23 cellular contexts compared by ENCODE assay signal in genomic region chr10:74194999-74195398, GRCh38. TPM values are rescaled to one million over a fixed set of nuclear protein-coding genes. Genes with fewer than 3 reads are reported as not detected.
DNase-seq lines count a peak whose midpoint lies in the region; ATAC-seq, FAIRE-seq and TF ChIP-seq lines count a peak whose summit lies in the region.
"Had no signal": no experiment of that assay in that cellular context is flagged by ENCODE, and none has a peak within 500 bp of the region (broad histone marks: within the 10 kb centered on the region; RNA-seq: fewer than 3 reads in every experiment).

No MANE protein-coding gene starts in this region.

- no peaks in the 10 kb centered on the region for H3K27me3 Mint-ChIP-seq in activated T-helper 2 cell treated with anti-CD3 and anti-CD28 coated beads, Interferon-gamma antibody, Interleukin-2, Interleukin-4, amounts not matched to agents 10 μg/mL and 5 μg/mL and 100 μg/mL, durations not matched to agents 14 hours and 24 hours and 36 hours (ENCODE audit: low read depth)
- H3K27me3 Mint-ChIP-seq: CD4-positive, CD25-positive, alpha-beta regulatory T cell had no signal

- H3K4me1 ChIP-seq in HepG2 (ENCODE audit: insufficient read depth, low read length) = peaks cover 30% of the 10 kb centered on the region
- peaks cover 0 to 14% (median 7%) of the 10 kb centered on the region in 4 donors for H3K4me1 ChIP-seq in right lobe of liver
- H3K4me1 ChIP-seq in tibial artery = peaks cover 0 to 23% (median 16%) of the 10 kb centered on the region in 4 donors
- H3K4me1 ChIP-seq in BE2C = no peaks in the 10 kb centered on the region

- H3K9ac ChIP-seq in HepG2 (ENCODE audit: insufficient read depth, low read depth, low read length) = no peak overlapping the region

- no peak for DNase-seq in HepG2 (ENCODE audit: low spot score)
- no peak for DNase-seq in right lobe of liver
- DNase-seq in activated T-helper 2 cell treated with anti-CD3 and anti-CD28 coated beads, Interferon-gamma antibody, Interleukin-2, Interleukin-4, amounts not matched to agents 10 μg/mL and 5 μg/mL and 100 μg/mL, durations not matched to agents 14 hours and 24 hours and 36 hours (ENCODE audit: low spot score) = no peak
- DNase-seq in fibroblast of the aortic adventitia (ENCODE audit: low read depth) = peak; percentile 82
- DNase-seq in tibial artery = no peak
- no peak for DNase-seq in NCI-H1930 (lab: John Stamatoyannopoulos, UW)
- DNase-seq in BE2C = no peak
- DNase-seq: activated CD4-positive, alpha-beta T cell treated with anti-CD3 and anti-CD28 coated beads, Interleukin-2, amount 50 U/mL, for 48 hours; activated naive CD4-positive, alpha-beta T cell treated with anti-CD3 and anti-CD28 coated beads, Interleukin-2, amount 50 U/mL, for 16 hours; activated T-cell treated with anti-CD3 and anti-CD28 coated beads for 4 hours; DMS153; gastrocnemius medialis; GDM1; NCI-H1694; occipital lobe; retina; stimulated activated CD8-positive, alpha-beta memory T cell treated with anti-CD3 and anti-CD28 coated beads, Interleukin-4, amount 100 ng/mL, for 48 hours; T-helper 1 cell; testis had no signal

- H3K79me2 ChIP-seq in HepG2 (ENCODE audit: insufficient read depth, low read length) = peaks cover 91% of the 10 kb centered on the region

- H3K27ac ChIP-seq in HepG2 (ENCODE audit: extremely low read length, insufficient read depth, low read length) (no peak overlapping the region), right lobe of liver (no peak overlapping the region), tibial artery (no peak overlapping the region)
- H3K27ac ChIP-seq: gastrocnemius medialis, testis had no signal

- H3K4me2 ChIP-seq in HepG2 (ENCODE audit: low read depth, low read length) = no peak overlapping the region

- H3K4me3 Mint-ChIP-seq in activated T-helper 2 cell treated with anti-CD3 and anti-CD28 coated beads, Interferon-gamma antibody, Interleukin-2, Interleukin-4, amounts not matched to agents 10 μg/mL and 5 μg/mL and 100 μg/mL, durations not matched to agents 14 hours and 24 hours and 36 hours (ENCODE audit: low read depth) = peak overlapping the region; percentile 9

- POLR2A ChIA-PET in HepG2 (lab: Yijun Ruan, JAX) = no interaction called here

- BruUV-seq in HepG2 (replicated peaks; lab: Mats Ljungman, UMichigan) = TSS peak; percentile 6

- peaks cover 8% of the 10 kb centered on the region; the same call in 1 of the 2 replicates for H4K20me1 ChIP-seq in HepG2 (ENCODE audit: insufficient read depth, low read length)

- peaks cover 34% of the 10 kb centered on the region for H3K4me1 Mint-ChIP-seq in activated T-helper 2 cell treated with anti-CD3 and anti-CD28 coated beads, Interferon-gamma antibody, Interleukin-2, Interleukin-4, amounts not matched to agents 10 μg/mL and 5 μg/mL and 100 μg/mL, durations not matched to agents 14 hours and 24 hours and 36 hours (ENCODE audit: low read depth)

- peaks cover 14% of the 10 kb centered on the region for H3K36me3 Mint-ChIP-seq in activated T-helper 2 cell treated with anti-CD3 and anti-CD28 coated beads, Interferon-gamma antibody, Interleukin-2, Interleukin-4, amounts not matched to agents 10 μg/mL and 5 μg/mL and 100 μg/mL, durations not matched to agents 14 hours and 24 hours and 36 hours (ENCODE audit: low read depth)

- CTCF ChIA-PET in HepG2 (lab: Yijun Ruan, JAX; ENCODE audit: low intra/inter-chr PET ratio, low total read pairs) = no interaction called here

- TF ChIP-seq RAD21 in HepG2 (CRISPR knock-in tag; IDR thresholded peaks at IDR 0.05) = no peak

- H3K27ac Mint-ChIP-seq in activated T-helper 2 cell treated with anti-CD3 and anti-CD28 coated beads, Interferon-gamma antibody, Interleukin-2, Interleukin-4, amounts not matched to agents 10 μg/mL and 5 μg/mL and 100 μg/mL, durations not matched to agents 14 hours and 24 hours and 36 hours = peak overlapping the region; percentile 53

- no peak overlapping the region for H2AFZ ChIP-seq in HepG2 (ENCODE audit: low read length)

- intact Hi-C loops in HepG2 (cut with micrococcal nuclease; ENCODE audit: unreplicated experiment) = no loop called here
- intact Hi-C loops in right lobe of liver (cut with DNase I) = no loop called here
- intact Hi-C loops in activated T-helper 2 cell treated with anti-CD3 and anti-CD28 coated beads, Interferon-gamma antibody, Interleukin-2, Interleukin-4, amounts not matched to agents 10 μg/mL and 5 μg/mL and 100 μg/mL, durations not matched to agents 14 hours and 24 hours and 36 hours (cut with micrococcal nuclease) = loop anchor here (5.0 kb wide), 1 partner anchor 43 kb away; the partner anchor contains the start of genes ADK and AP3M1
- intact Hi-C loops in tibial artery (cut with DNase I; ENCODE audit: low total_unique reads) = no loop called here

- in situ Hi-C loops in HepG2 (cut with HindIII; ENCODE audit: extremely low pct_ligation_motif_present, low pct_unique_long_range_greater_than_20kb) = no loop called here

- H3K27me3 ChIP-seq in HepG2 (ENCODE audit: control insufficient read depth in 1 of 2, insufficient read depth in 2 of 2, low read length in 2 of 2) = no peaks in the 10 kb centered on the region
- H3K27me3 ChIP-seq in right lobe of liver = no peaks in the 10 kb centered on the region
- H3K27me3 ChIP-seq in tibial artery = no peaks in the 10 kb centered on the region
- H3K27me3 ChIP-seq in BE2C = no peaks in the 10 kb centered on the region
- H3K27me3 ChIP-seq: gastrocnemius medialis, testis had no signal

- ATAC-seq in HepG2 (no peak), right lobe of liver (no peak), esophagus mucosa (no peak)
- ATAC-seq: gastrocnemius medialis, GM12878 had no signal

- peaks cover 4% of the 10 kb centered on the region for H3K9me3 Mint-ChIP-seq in activated T-helper 2 cell treated with anti-CD3 and anti-CD28 coated beads, Interferon-gamma antibody, Interleukin-2, Interleukin-4, amounts not matched to agents 10 μg/mL and 5 μg/mL and 100 μg/mL, durations not matched to agents 14 hours and 24 hours and 36 hours
- H3K9me3 Mint-ChIP-seq: CD4-positive, CD25-positive, alpha-beta regulatory T cell had no signal

- H3K36me3 ChIP-seq in HepG2 (replicated peaks in 1 of 2; ENCODE audit: control insufficient read depth in 1 of 2, insufficient read depth in 2 of 2, low read length in 2 of 2) (peaks cover 0 to 3% of the 10 kb centered on the region in 2 experiments; a peak in 1 of 5 replicates), right lobe of liver (no peaks in the 10 kb centered on the region), tibial artery (no peaks in the 10 kb centered on the region), BE2C (no peaks in the 10 kb centered on the region)
- H3K36me3 ChIP-seq: gastrocnemius medialis had no signal

- no peak for TF ChIP-seq EP300 in HepG2 (IDR thresholded peaks at IDR 0.05; ENCODE audit: low read depth in 2 of 2, low read length in 2 of 2)
- no peak for TF ChIP-seq EP300 in HepG2 (CRISPR knock-in tag; IDR thresholded peaks at IDR 0.05; ENCODE audit: borderline replicate concordance)

- TF ChIP-seq POLR2A in HepG2 (IDR thresholded peaks at IDR 0.05; ENCODE audit: insufficient read depth in 1 of 2, low read depth in 2 of 2, low read length in 2 of 2) = no peak
- TF ChIP-seq POLR2A in right lobe of liver (IDR thresholded peaks at IDR 0.05) = no peak

- H3K4me3 ChIP-seq in HepG2 (replicated peaks in 1 of 3; ENCODE audit: insufficient read depth in 1 of 3, low read depth in 2 of 3, low read length in 3 of 3) = no peak overlapping the region
- H3K4me3 ChIP-seq in right lobe of liver = no peak overlapping the region
- no peak overlapping the region for H3K4me3 ChIP-seq in fibroblast of the aortic adventitia (ENCODE audit: low read depth, low read length)
- H3K4me3 ChIP-seq in tibial artery = no peak overlapping the region
- H3K4me3 ChIP-seq in BE2C (ENCODE audit: low read depth, low read length) = no peak overlapping the region
- H3K4me3 ChIP-seq: gastrocnemius medialis, GM12878, testis had no signal

- no peak for FAIRE-seq in HepG2 (lab: Jason Lieb, UNC)
- FAIRE-seq: GM12878, GM19239 had no signal

- no peak for TF ChIP-seq CTCF in HepG2 (CRISPR knock-in tag; IDR thresholded peaks at IDR 0.05)
- no peak for TF ChIP-seq CTCF in right lobe of liver (IDR thresholded peaks at IDR 0.05)
- no peak for TF ChIP-seq CTCF in fibroblast of the aortic adventitia (IDR thresholded peaks at IDR 0.05; ENCODE audit: insufficient read depth, low read length)
- no peak for TF ChIP-seq CTCF in tibial artery (IDR thresholded peaks at IDR 0.05)
- TF ChIP-seq CTCF in BE2C (IDR thresholded peaks at IDR 0.05; ENCODE audit: low read depth, low read length) = no peak

- H3K9me3 ChIP-seq in HepG2 (ENCODE audit: low read length) (no peaks in the 10 kb centered on the region), right lobe of liver (no peaks in the 10 kb centered on the region), tibial artery (no peaks in the 10 kb centered on the region), BE2C (no peaks in the 10 kb centered on the region)
- H3K9me3 ChIP-seq: gastrocnemius medialis, testis had no signal

- WGBS in HepG2 (ENCODE audit: low lambda C conversion rate) = 95% methylated on average over 3 of the region's 3 CpGs
- WGBS in right lobe of liver (ENCODE audit: insufficient coverage, low coverage, low lambda C conversion rate, missing lambda C conversion rate) = 88% methylated on average over 3 of the region's 3 CpGs

RNA-seq across cellular contexts. Expression of gene ADK, which starts 44.0 kb away (rescaled TPM):
- total RNA-seq in HepG2 (2016; rRNA removed; fragmentation: Illumina TruSeq; extraction: Trizol) (79.1 and 129 TPM in 2 replicates), right lobe of liver (10 to 100 TPM; 54.2 to 92.5 (median 63.5) TPM), fibroblast of the aortic adventitia (ENCODE audit: low replicate concordance) (26.7 and 96.8 TPM in 2 replicates), esophagus mucosa (50.8 TPM)
- 26.6 and 27.5 TPM in 2 replicates for total RNA-seq in HepG2 (2016; cell fraction: cytosol; rRNA removed; fragmentation: Illumina TruSeq; extraction: Trizol; ENCODE audit: low read depth)
- 75.9 and 131 TPM in 2 replicates for total RNA-seq in HepG2 (2016; cell fraction: insoluble cytoplasmic fraction; rRNA removed; fragmentation: Illumina TruSeq; extraction: Trizol)
- total RNA-seq in HepG2 (2016; cell fraction: membrane; rRNA removed; fragmentation: Illumina TruSeq; extraction: Trizol) = 36.9 and 37.6 TPM in 2 replicates
- 68.1 and 76.5 TPM in 2 replicates for total RNA-seq in HepG2 (2016; cell fraction: nucleus; rRNA removed; fragmentation: Illumina TruSeq; extraction: Trizol)
- 35.0 and 48.6 TPM in 2 replicates for polyA plus RNA-seq in HepG2 (2011; rRNA removed)
- 21.6 and 31.1 TPM in 2 replicates for polyA plus RNA-seq in HepG2 (2011; cell fraction: cytosol; rRNA removed)
- polyA plus RNA-seq in HepG2 (2011; cell fraction: nucleus; rRNA removed) = 9.1 and 9.6 TPM in 2 replicates
- polyA plus RNA-seq in HepG2 (2012) = 33.5 and 43.4 TPM in 2 replicates
- polyA plus RNA-seq in HepG2 (2016; cell fraction: cytosol; fragmentation: Illumina TruSeq; extraction: Trizol; ENCODE audit: low read depth) = 32.5 and 34.3 TPM in 2 replicates
- polyA plus RNA-seq in HepG2 (2016; cell fraction: insoluble cytoplasmic fraction; fragmentation: Illumina TruSeq; extraction: Trizol; ENCODE audit: low read depth) = 174 and 182 TPM in 2 replicates
- 35.0 and 37.9 TPM in 2 replicates for polyA plus RNA-seq in HepG2 (2016; cell fraction: membrane; fragmentation: Illumina TruSeq; extraction: Trizol; ENCODE audit: low read depth)
- 48.1 and 53.1 TPM in 2 replicates for polyA plus RNA-seq in HepG2 (2016; cell fraction: nucleus; fragmentation: Illumina TruSeq; extraction: Trizol; ENCODE audit: insufficient read depth, low read depth)
- 13.1 and 16.9 TPM in 2 replicates for polyA minus RNA-seq in HepG2 (2011; rRNA and poly(A)+ RNA removed; ENCODE audit: low replicate concordance)
- 17.2 and 21.8 TPM in 2 replicates for polyA minus RNA-seq in HepG2 (2011; cell fraction: cytosol; rRNA and poly(A)+ RNA removed)
- polyA minus RNA-seq in HepG2 (2011; cell fraction: nucleus; rRNA and poly(A)+ RNA removed) = 77.4 and 91.6 TPM in 2 replicates
- 64.2 and 64.5 TPM in 2 replicates for total RNA-seq in activated T-helper 2 cell treated with anti-CD3 and anti-CD28 coated beads, Interferon-gamma antibody, Interleukin-2, Interleukin-4, amounts not matched to agents 10 μg/mL and 5 μg/mL and 100 μg/mL, durations not matched to agents 14 hours and 24 hours and 36 hours
- 38.5 TPM for polyA plus RNA-seq in BE2C (2012; ENCODE audit: insufficient read depth, insufficient read length, low read depth)

RNA-seq across cellular contexts. Expression of gene AP3M1, which starts 44.4 kb away (rescaled TPM):
- 31.6 and 51.1 TPM in 2 replicates for total RNA-seq in HepG2 (2016; rRNA removed; fragmentation: Illumina TruSeq; extraction: Trizol)
- total RNA-seq in HepG2 (2016; cell fraction: cytosol; rRNA removed; fragmentation: Illumina TruSeq; extraction: Trizol; ENCODE audit: low read depth) = 3.0 and 3.7 TPM in 2 replicates
- total RNA-seq in HepG2 (2016; cell fraction: insoluble cytoplasmic fraction; rRNA removed; fragmentation: Illumina TruSeq; extraction: Trizol) = 33.1 and 46.7 TPM in 2 replicates
- 10.2 and 13.3 TPM in 2 replicates for total RNA-seq in HepG2 (2016; cell fraction: membrane; rRNA removed; fragmentation: Illumina TruSeq; extraction: Trizol)
- 23.1 and 30.8 TPM in 2 replicates for total RNA-seq in HepG2 (2016; cell fraction: nucleus; rRNA removed; fragmentation: Illumina TruSeq; extraction: Trizol)
- 23.7 and 29.0 TPM in 2 replicates for polyA plus RNA-seq in HepG2 (2011; rRNA removed)
- 12.2 and 18.6 TPM in 2 replicates for polyA plus RNA-seq in HepG2 (2011; cell fraction: cytosol; rRNA removed)
- polyA plus RNA-seq in HepG2 (2011; cell fraction: nucleus; rRNA removed) = 16.9 and 19.8 TPM in 2 replicates
- polyA plus RNA-seq in HepG2 (2012) = 23.2 and 28.6 TPM in 2 replicates
- 1.9 and 2.0 TPM in 2 replicates for polyA plus RNA-seq in HepG2 (2016; cell fraction: cytosol; fragmentation: Illumina TruSeq; extraction: Trizol; ENCODE audit: low read depth)
- polyA plus RNA-seq in HepG2 (2016; cell fraction: insoluble cytoplasmic fraction; fragmentation: Illumina TruSeq; extraction: Trizol; ENCODE audit: low read depth) = 42.8 and 44.8 TPM in 2 replicates
- 5.4 and 5.6 TPM in 2 replicates for polyA plus RNA-seq in HepG2 (2016; cell fraction: membrane; fragmentation: Illumina TruSeq; extraction: Trizol; ENCODE audit: low read depth)
- 31.0 and 32.0 TPM in 2 replicates for polyA plus RNA-seq in HepG2 (2016; cell fraction: nucleus; fragmentation: Illumina TruSeq; extraction: Trizol; ENCODE audit: insufficient read depth, low read depth)
- polyA minus RNA-seq in HepG2 (2011; rRNA and poly(A)+ RNA removed; ENCODE audit: low replicate concordance) = 19.8 and 58.2 TPM in 2 replicates
- 23.2 and 23.7 TPM in 2 replicates for polyA minus RNA-seq in HepG2 (2011; cell fraction: cytosol; rRNA and poly(A)+ RNA removed)
- 43.5 and 43.8 TPM in 2 replicates for polyA minus RNA-seq in HepG2 (2011; cell fraction: nucleus; rRNA and poly(A)+ RNA removed)
- total RNA-seq in right lobe of liver = 10 to 100 TPM; 16.2 to 22.4 (median 19.9) TPM
- 46.0 and 46.9 TPM in 2 replicates for total RNA-seq in activated T-helper 2 cell treated with anti-CD3 and anti-CD28 coated beads, Interferon-gamma antibody, Interleukin-2, Interleukin-4, amounts not matched to agents 10 μg/mL and 5 μg/mL and 100 μg/mL, durations not matched to agents 14 hours and 24 hours and 36 hours
- 34.8 and 55.8 TPM in 2 replicates for total RNA-seq in fibroblast of the aortic adventitia (ENCODE audit: low replicate concordance)
- 22.6 TPM for total RNA-seq in esophagus mucosa
- polyA plus RNA-seq in BE2C (2012; ENCODE audit: insufficient read depth, insufficient read length, low read depth) = 34.9 TPM
